In genomic region chr10:128324058-128324457, GRCh38 we compare ENCODE assay signal across 12 cellular contexts.
A peak's percentile ranks its signal among the peaks of the same experiment; 100 is the strongest.
DNase-seq lines count a peak whose midpoint lies in the region; ATAC-seq and TF ChIP-seq lines count a peak whose summit lies in the region.
"Had no signal": no experiment of that assay in that cellular context is flagged by ENCODE, and none has a peak within 500 bp of the region (broad histone marks: within the 10 kb centered on the region; RNA-seq: fewer than 3 reads in every experiment).

No MANE protein-coding gene starts in this region.

- peaks cover 21 to 66% of the 10 kb centered on the region in 2 donors for H3K27me3 Mint-ChIP-seq in effector memory CD8-positive, alpha-beta T cell

- no peak overlapping the region for H3K4me2 ChIP-seq in OCI-LY7 (ENCODE audit: low read length)

- POLR2A ChIA-PET in A673 (lab: Charles Lee; ENCODE audit: low non-redundant PET) (no interaction called here), OCI-LY7 (lab: Charles Lee) (interaction anchor here (0.6 kb wide), 1 partner anchor 23 kb away, joined by 3 read pairs; no protein-coding TSS in a partner anchor)

- no peak overlapping the region for H3K4me3 Mint-ChIP-seq in effector memory CD8-positive, alpha-beta T cell
- H3K4me3 Mint-ChIP-seq: CD8-positive, alpha-beta memory T cell had no signal

- intact Hi-C loops in A673 (cut with micrococcal nuclease; ENCODE audit: unreplicated experiment) = no loop called here
- intact Hi-C loops in OCI-LY7 (cut with micrococcal nuclease; ENCODE audit: unreplicated experiment) = no loop called here

- CTCF ChIA-PET in A673 (lab: Charles Lee) (no interaction called here), OCI-LY7 (lab: Charles Lee; ENCODE audit: unreplicated experiment) (no interaction called here)

- H4K20me1 ChIP-seq in OCI-LY7 (ENCODE audit: insufficient read depth, low read length) = no peaks in the 10 kb centered on the region

- DNase-seq in A673 (ENCODE audit: low spot score) (peak; percentile 21), GM12865 (ENCODE audit: low read depth) (peak; percentile 16), RWPE2 (ENCODE audit: low spot score) (no peak), left lobe of liver (ENCODE audit: low spot score) (peak; percentile 74), OCI-LY7 (ENCODE audit: low spot score) (no peak), foreskin keratinocyte (no peak), Kasumi-1 (lab: John Stamatoyannopoulos, UW) (no peak)
- no peak for DNase-seq in effector memory CD8-positive, alpha-beta T cell
- DNase-seq: activated CD4-positive, alpha-beta T cell treated with anti-CD3 and anti-CD28 coated beads, Interleukin-2, amount 50 U/mL, for 1 hour; CD8-positive, alpha-beta memory T cell; stimulated activated CD4-positive, alpha-beta T cell treated with anti-CD3 and anti-CD28 coated beads, Interleukin-2, amount 100 ng/mL, for 48 hours had no signal

- no peaks in the 10 kb centered on the region for H3K79me2 ChIP-seq in OCI-LY7 (ENCODE audit: insufficient read depth, low read depth, low read length)

- no peak overlapping the region for H3K27ac Mint-ChIP-seq in effector memory CD8-positive, alpha-beta T cell
- H3K27ac Mint-ChIP-seq: CD8-positive, alpha-beta memory T cell had no signal

- no peak overlapping the region for H3K27ac ChIP-seq in A673 (ENCODE audit: low read depth, low read length, poor library complexity, severe bottlenecking)
- H3K27ac ChIP-seq in RWPE2 (ENCODE audit: poor library complexity, severe bottlenecking) = no peak overlapping the region
- H3K27ac ChIP-seq in OCI-LY7 (ENCODE audit: low read depth, low read length, poor library complexity, severe bottlenecking) = no peak overlapping the region
- no peak overlapping the region for H3K27ac ChIP-seq in foreskin keratinocyte
- H3K27ac ChIP-seq: thoracic aorta had no signal

- no peaks in the 10 kb centered on the region for H3K4me1 ChIP-seq in A673 (ENCODE audit: insufficient read depth, low read length, poor library complexity, severe bottlenecking)
- H3K4me1 ChIP-seq in RWPE2 (ENCODE audit: insufficient read depth, poor library complexity, severe bottlenecking) = no peaks in the 10 kb centered on the region
- H3K4me1 ChIP-seq in OCI-LY7 (ENCODE audit: insufficient read depth, low read length, poor library complexity, severe bottlenecking) = no peaks in the 10 kb centered on the region
- no peaks in the 10 kb centered on the region for H3K4me1 ChIP-seq in foreskin keratinocyte

- ATAC-seq in RWPE2 (ENCODE audit: low read depth) (peak; percentile 57; the same call in 1 of the 3 replicates), left lobe of liver (peak; percentile 100), foreskin keratinocyte (no peak)
- ATAC-seq in effector memory CD8-positive, alpha-beta T cell (replicated peaks) = no peak

- no peak for TF ChIP-seq CTCF in A673 (conservative IDR thresholded peaks at IDR 0.05; ENCODE audit: low read depth, low read length)
- TF ChIP-seq CTCF in GM12865 (IDR thresholded peaks at IDR 0.05; ENCODE audit: insufficient read depth, low read depth, low read length, missing control alignments) = peak; percentile 13
- TF ChIP-seq CTCF in RWPE2 (IDR thresholded peaks at IDR 0.05; ENCODE audit: poor library complexity, severe bottlenecking) = no peak
- no peak for TF ChIP-seq CTCF in OCI-LY7 (conservative IDR thresholded peaks at IDR 0.05; ENCODE audit: low read length)
- TF ChIP-seq CTCF in foreskin keratinocyte (conservative IDR thresholded peaks at IDR 0.05) = no peak

- H3K36me3 ChIP-seq in A673 (ENCODE audit: insufficient read depth, low read length, poor library complexity, severe bottlenecking) = no peaks in the 10 kb centered on the region
- H3K36me3 ChIP-seq in RWPE2 (ENCODE audit: low read depth) = no peaks in the 10 kb centered on the region
- H3K36me3 ChIP-seq in OCI-LY7 (ENCODE audit: insufficient read depth, low read length) = no peaks in the 10 kb centered on the region
- H3K36me3 ChIP-seq: thoracic aorta had no signal

- H3K4me3 ChIP-seq in A673 (ENCODE audit: low read depth, low read length, poor library complexity, severe bottlenecking) (no peak overlapping the region), GM12865 (ENCODE audit: low read depth, low read length) (no peak overlapping the region), RWPE2 (ENCODE audit: severe bottlenecking) (no peak overlapping the region), OCI-LY7 (ENCODE audit: low read depth, low read length, poor library complexity, severe bottlenecking) (no peak overlapping the region)
- H3K4me3 ChIP-seq: thoracic aorta had no signal

- H3K36me3 Mint-ChIP-seq in effector memory CD8-positive, alpha-beta T cell (ENCODE audit: insufficient read depth) = no peaks in the 10 kb centered on the region
- H3K36me3 Mint-ChIP-seq: CD8-positive, alpha-beta memory T cell had no signal

- H3K27me3 ChIP-seq in A673 (replicated peaks; ENCODE audit: insufficient read depth, low read depth, low read length, poor library complexity) (peaks cover 80% of the 10 kb centered on the region), RWPE2 (ENCODE audit: insufficient read depth, poor library complexity, severe bottlenecking) (no peaks in the 10 kb centered on the region), foreskin keratinocyte (no peaks in the 10 kb centered on the region)

- H2AFZ ChIP-seq in OCI-LY7 (ENCODE audit: low read length) = no peak overlapping the region

- H3K4me1 Mint-ChIP-seq in effector memory CD8-positive, alpha-beta T cell (ENCODE audit: low read depth in 2 of 2) = no peaks in the 10 kb centered on the region
- H3K4me1 Mint-ChIP-seq: CD8-positive, alpha-beta memory T cell had no signal

- peaks cover 9% of the 10 kb centered on the region for H3K9me3 ChIP-seq in A673 (ENCODE audit: low read depth, low read length, poor library complexity, severe bottlenecking)
- no peaks in the 10 kb centered on the region for H3K9me3 ChIP-seq in RWPE2 (ENCODE audit: severe bottlenecking)
- H3K9me3 ChIP-seq in OCI-LY7 (ENCODE audit: low read length) = no peaks in the 10 kb centered on the region
- H3K9me3 ChIP-seq: thoracic aorta had no signal

- no peaks in the 10 kb centered on the region for H3K9me2 ChIP-seq in OCI-LY7 (ENCODE audit: insufficient read depth, low read length)

- no TSS peak for BruUV-seq in A673 (replicated peaks; lab: Mats Ljungman, UMichigan)
- BruUV-seq in OCI-LY7 (replicated peaks; lab: Mats Ljungman, UMichigan) = no TSS peak

- no peaks in the 10 kb centered on the region for H3K9me3 Mint-ChIP-seq in effector memory CD8-positive, alpha-beta T cell

Comparison
In these comparisons a context has a peak if more than half of its experiments do, and no peak if none do; other contexts are left out.
1. DNase-seq: peak in A673 (single experiment), GM12865 (single experiment) and left lobe of liver (single experiment); none in RWPE2 (single experiment), OCI-LY7 (single experiment), effector memory CD8-positive, alpha-beta T cell (0 of 3), foreskin keratinocyte (0 of 2) and Kasumi-1 (0 of 2).
2. ATAC-seq: peak in RWPE2 (single experiment) and left lobe of liver (single experiment); none in effector memory CD8-positive, alpha-beta T cell (single experiment) and foreskin keratinocyte (single experiment).